25 cellular contexts compared by ENCODE assay signal in genomic region chr2:204447722-204448121, GRCh38.
"Had no signal": no experiment of that assay in that cellular context is flagged by ENCODE, and none has a peak within 500 bp of the region (broad histone marks: within the 10 kb centered on the region; RNA-seq: fewer than 3 reads in every experiment).

No MANE protein-coding gene starts in this region.

- H3K79me2 ChIP-seq: hepatocyte had no signal

- H3K36me3 ChIP-seq: colonic mucosa, esophagus muscularis mucosa, gastrocnemius medialis, gastroesophageal sphincter, heart left ventricle, heart right ventricle had no signal

- H3K4me2 ChIP-seq: hepatocyte had no signal

- DNase-seq: colonic mucosa; cortex of kidney; dermis blood vessel endothelial cell; dorsolateral prefrontal cortex; effector CD4-positive, alpha-beta T cell; effector CD8-positive, alpha-beta T cell; effector memory CD4-positive, alpha-beta T cell; effector memory CD8-positive, alpha-beta T cell; endodermal cell; erythroblast; foreskin fibroblast; foreskin keratinocyte; foreskin melanocyte; gastrocnemius medialis; glutamatergic neuron; head of caudate nucleus; heart left ventricle; heart right ventricle had no signal

- H3K27me3 ChIP-seq: colonic mucosa, dorsolateral prefrontal cortex, esophagus muscularis mucosa, foreskin keratinocyte, gastrocnemius medialis, gastroesophageal sphincter, heart left ventricle, hepatocyte had no signal

- FAIRE-seq: endothelial cell of umbilical vein, frontal cortex had no signal

- H2AFZ ChIP-seq: hepatocyte had no signal

- H3K9me3 ChIP-seq: colonic mucosa, esophagus muscularis mucosa, gastrocnemius medialis had no signal

- H3K4me3 ChIP-seq: colonic mucosa, dorsolateral prefrontal cortex, esophagus muscularis mucosa, gastrocnemius medialis, gastroesophageal sphincter, heart left ventricle, heart right ventricle, hepatocyte had no signal

- ATAC-seq: effector memory CD8-positive, alpha-beta T cell; esophagus mucosa; foreskin keratinocyte; gastrocnemius medialis; gastroesophageal sphincter; heart left ventricle; heart right ventricle had no signal

- H3K27ac ChIP-seq: colonic mucosa, dorsolateral prefrontal cortex, epithelial cell of prostate, esophagus muscularis mucosa, foreskin keratinocyte, gastrocnemius medialis, gastroesophageal sphincter, heart left ventricle, heart right ventricle, hepatocyte had no signal

- H3K4me1 ChIP-seq: colonic mucosa, foreskin keratinocyte, gastrocnemius medialis had no signal
